ENCODE assay signal across 1 cellular context in the genomic region with DNA sequence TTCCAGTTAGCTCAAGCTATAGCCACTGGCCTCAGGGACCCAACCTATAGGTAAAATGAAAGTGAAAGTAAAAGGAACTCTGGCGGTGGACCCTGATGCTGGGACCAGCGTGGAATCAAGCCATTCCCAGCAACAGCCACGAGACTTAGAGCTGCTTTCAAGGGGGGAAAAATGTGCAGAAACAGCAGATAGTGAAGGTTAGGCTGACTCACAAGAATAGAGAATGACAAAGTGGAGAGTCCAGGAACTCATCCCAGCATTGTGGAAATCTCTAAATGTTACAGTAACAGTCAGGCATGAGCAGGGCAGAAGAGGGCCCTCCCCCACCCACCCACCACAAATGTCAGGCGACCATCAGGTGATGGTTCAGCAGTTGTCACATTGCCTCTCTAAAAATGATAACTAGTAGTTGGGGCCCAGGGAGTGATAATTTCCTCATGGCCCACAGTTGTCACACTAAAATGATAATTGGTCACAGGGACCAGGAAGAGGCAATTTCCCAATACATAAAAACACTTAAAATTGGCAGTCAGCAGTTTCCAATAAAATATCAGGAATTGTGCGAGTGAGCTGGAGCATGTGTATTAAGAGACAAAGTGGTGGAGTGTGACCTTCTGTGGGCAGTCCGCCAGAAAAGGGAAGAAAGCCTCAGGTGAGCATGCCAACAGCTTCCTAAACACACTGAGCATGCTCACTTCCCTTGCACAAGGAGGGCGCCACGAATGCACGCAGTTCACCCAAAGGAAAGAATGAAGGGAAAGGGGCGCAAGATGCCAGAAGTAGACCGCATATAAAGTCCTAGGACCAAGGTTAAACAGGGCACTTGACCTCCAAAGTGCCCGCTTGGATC.
TF ChIP-seq lines count a peak whose summit lies in the region.

No MANE protein-coding gene starts in this region.

TF ChIP-seq in HEK293, 187 proteins besides CTCF, POLR2A, EP300 and RAD21 (continued from another document):
- TF ChIP-seq ZNF658 (tag by site-specific recombination; IDR thresholded peaks at IDR 0.05) (no peak), FEZF1 (tag by site-specific recombination; IDR thresholded peaks at IDR 0.05) (no peak), MYNN (tag by site-specific recombination; IDR thresholded peaks at IDR 0.05; ENCODE audit: borderline replicate concordance) (no peak)
TF ChIP-seq in HEK293: peak in this region for 3.
